1 cellular context compared by ENCODE assay signal in genomic region chr4:13112030-13112429, GRCh38.
TF ChIP-seq lines count a peak whose summit lies in the region.

No MANE protein-coding gene starts in this region.

TF ChIP-seq in HepG2, 621 proteins besides CTCF, POLR2A, EP300 and RAD21 (continued from another document):
- peak; percentile 64 for TF ChIP-seq ZBTB40 (IDR thresholded peaks at IDR 0.05)
- no peak for TF ChIP-seq ZBTB40 (CRISPR knock-in tag; IDR thresholded peaks at IDR 0.05)
